In genomic region chr3:25911525-25912295, GRCh38 we compare ENCODE assay signal across 17 cellular contexts.
DNase-seq lines count a peak whose midpoint lies in the region; ATAC-seq lines count a peak whose summit lies in the region.
"Had no signal": no experiment of that assay in that cellular context is flagged by ENCODE, and none has a peak within 500 bp of the region (broad histone marks: within the 10 kb centered on the region; RNA-seq: fewer than 3 reads in every experiment).

No MANE protein-coding gene starts in this region.

- H3K36me3 Mint-ChIP-seq in activated CD8-positive, alpha-beta memory T cell treated with anti-CD3 and anti-CD28 coated beads, Interleukin-2, amount 10 ng/mL, durations not matched to agents 7 days and 5 days: no peaks in the 10 kb centered on the region
- no peaks in the 10 kb centered on the region for H3K36me3 Mint-ChIP-seq in activated CD4-positive, alpha-beta memory T cell treated with anti-CD3 and anti-CD28 coated beads, Interleukin-2, amount 10 ng/mL, durations not matched to agents 7 days and 5 days (ENCODE audit: low read depth)
- no peaks in the 10 kb centered on the region for H3K36me3 Mint-ChIP-seq in natural killer cell treated with Interleukin-12 subunit alpha and Interleukin-12 subunit beta and Interleukin-15 and Interleukin-18, amount 100 ng/mL, for 72 hours
- H3K36me3 Mint-ChIP-seq: brain, IgD-negative memory B cell, mesothelial cell of epicardium had no signal

- peaks cover 17% of the 10 kb centered on the region for H3K4me1 Mint-ChIP-seq in activated CD8-positive, alpha-beta memory T cell treated with anti-CD3 and anti-CD28 coated beads, Interleukin-2, amount 10 ng/mL, durations not matched to agents 7 days and 5 days
- peaks cover 13% of the 10 kb centered on the region for H3K4me1 Mint-ChIP-seq in activated CD4-positive, alpha-beta memory T cell treated with anti-CD3 and anti-CD28 coated beads, Interleukin-2, amount 10 ng/mL, durations not matched to agents 7 days and 5 days
- peaks cover 17 to 23% of the 10 kb centered on the region in 2 donors for H3K4me1 Mint-ChIP-seq in natural killer cell treated with Interleukin-12 subunit alpha and Interleukin-12 subunit beta and Interleukin-15 and Interleukin-18, amount 100 ng/mL, for 72 hours (ENCODE audit: low read depth in 2 of 2)
- H3K4me1 Mint-ChIP-seq: IgD-negative memory B cell, mesothelial cell of epicardium, nephron had no signal

- no peaks in the 10 kb centered on the region for H3K27me3 Mint-ChIP-seq in activated CD8-positive, alpha-beta memory T cell treated with anti-CD3 and anti-CD28 coated beads, Interleukin-2, amount 10 ng/mL, durations not matched to agents 7 days and 5 days
- H3K27me3 Mint-ChIP-seq in activated CD4-positive, alpha-beta memory T cell treated with anti-CD3 and anti-CD28 coated beads, Interleukin-2, amount 10 ng/mL, durations not matched to agents 7 days and 5 days: no peaks in the 10 kb centered on the region
- H3K27me3 Mint-ChIP-seq in natural killer cell treated with Interleukin-12 subunit alpha and Interleukin-12 subunit beta and Interleukin-15 and Interleukin-18, amount 100 ng/mL, for 72 hours: no peaks in the 10 kb centered on the region
- H3K27me3 Mint-ChIP-seq: IgD-negative memory B cell had no signal

- DNase-seq in activated CD8-positive, alpha-beta memory T cell treated with anti-CD3 and anti-CD28 coated beads, Interleukin-2, amount 10 ng/mL, durations not matched to agents 7 days and 5 days: no peak
- DNase-seq in activated CD8-positive, alpha-beta memory T cell treated with anti-CD3 and anti-CD28 coated beads for 24 hours: no peak
- DNase-seq in MV-4-11 (lab: John Stamatoyannopoulos, UW) (peak; percentile 23), HT-29 (ENCODE audit: low spot score) (no peak)
- DNase-seq in activated CD4-positive, alpha-beta memory T cell treated with anti-CD3 and anti-CD28 coated beads, Interleukin-2, amount 10 ng/mL, durations not matched to agents 7 days and 5 days: peak; percentile 25
- DNase-seq in natural killer cell treated with Interleukin-12 subunit alpha and Interleukin-12 subunit beta and Interleukin-15 and Interleukin-18, amount 100 ng/mL, for 72 hours (ENCODE audit: low spot score): no peak
- DNase-seq: activated gamma-delta T cell, kidney, NCI-H2029 treated with DMSO at 0.1 percent for 48 hours, NCI-H345, stomach had no signal

- no peak overlapping the region for H3K4me3 Mint-ChIP-seq in activated CD8-positive, alpha-beta memory T cell treated with anti-CD3 and anti-CD28 coated beads, Interleukin-2, amount 10 ng/mL, durations not matched to agents 7 days and 5 days
- H3K4me3 Mint-ChIP-seq in activated CD4-positive, alpha-beta memory T cell treated with anti-CD3 and anti-CD28 coated beads, Interleukin-2, amount 10 ng/mL, durations not matched to agents 7 days and 5 days: no peak overlapping the region
- peak overlapping the region; percentile 26 for H3K4me3 Mint-ChIP-seq in natural killer cell treated with Interleukin-12 subunit alpha and Interleukin-12 subunit beta and Interleukin-15 and Interleukin-18, amount 100 ng/mL, for 72 hours
- H3K4me3 Mint-ChIP-seq: brain, IgD-negative memory B cell, mesothelial cell of epicardium, nephron had no signal

- H3K27ac Mint-ChIP-seq in activated CD8-positive, alpha-beta memory T cell treated with anti-CD3 and anti-CD28 coated beads, Interleukin-2, amount 10 ng/mL, durations not matched to agents 7 days and 5 days: peak overlapping the region; percentile 61
- H3K27ac Mint-ChIP-seq in activated CD4-positive, alpha-beta memory T cell treated with anti-CD3 and anti-CD28 coated beads, Interleukin-2, amount 10 ng/mL, durations not matched to agents 7 days and 5 days: peak overlapping the region; percentile 47
- H3K27ac Mint-ChIP-seq in natural killer cell treated with Interleukin-12 subunit alpha and Interleukin-12 subunit beta and Interleukin-15 and Interleukin-18, amount 100 ng/mL, for 72 hours: peak overlapping the region; percentile 71 to 97
- H3K27ac Mint-ChIP-seq: brain, IgD-negative memory B cell, mesothelial cell of epicardium had no signal

- CTCF ChIA-PET in activated CD8-positive, alpha-beta memory T cell treated with anti-CD3 and anti-CD28 coated beads, Interleukin-2, amount 10 ng/mL, durations not matched to agents 7 days and 5 days (lab: Charles Lee): no interaction called here
- CTCF ChIA-PET in activated CD4-positive, alpha-beta memory T cell treated with anti-CD3 and anti-CD28 coated beads, Interleukin-2, amount 10 ng/mL, durations not matched to agents 7 days and 5 days (lab: Charles Lee): interaction anchor here (1.4 kb wide), 1 partner anchor 9 kb away, joined by 3 read pairs; no protein-coding TSS in a partner anchor

- peak; percentile 58 for ATAC-seq in activated CD8-positive, alpha-beta memory T cell treated with anti-CD3 and anti-CD28 coated beads, Interleukin-2, amount 10 ng/mL, durations not matched to agents 7 days and 5 days
- peak; percentile 53 to 74 for ATAC-seq in natural killer cell treated with Interleukin-12 subunit alpha and Interleukin-12 subunit beta and Interleukin-15 and Interleukin-18, amount 100 ng/mL, for 72 hours
- ATAC-seq in GM21390 (IDR thresholded peaks at IDR 0.05; ENCODE audit: unreplicated experiment) (no peak), GM21423 (IDR thresholded peaks at IDR 0.05; ENCODE audit: unreplicated experiment) (no peak)

- H3K9me3 Mint-ChIP-seq in activated CD8-positive, alpha-beta memory T cell treated with anti-CD3 and anti-CD28 coated beads, Interleukin-2, amount 10 ng/mL, durations not matched to agents 7 days and 5 days (ENCODE audit: low read depth): no peaks in the 10 kb centered on the region
- H3K9me3 Mint-ChIP-seq in activated CD4-positive, alpha-beta memory T cell treated with anti-CD3 and anti-CD28 coated beads, Interleukin-2, amount 10 ng/mL, durations not matched to agents 7 days and 5 days: no peaks in the 10 kb centered on the region
- H3K9me3 Mint-ChIP-seq in natural killer cell treated with Interleukin-12 subunit alpha and Interleukin-12 subunit beta and Interleukin-15 and Interleukin-18, amount 100 ng/mL, for 72 hours: no peaks in the 10 kb centered on the region
- H3K9me3 Mint-ChIP-seq: IgD-negative memory B cell, mesothelial cell of epicardium, nephron had no signal

- POLR2A ChIA-PET in activated CD4-positive, alpha-beta memory T cell treated with anti-CD3 and anti-CD28 coated beads, Interleukin-2, amount 10 ng/mL, durations not matched to agents 7 days and 5 days (lab: Charles Lee): no interaction called here

Comparison
In these comparisons a context has a peak if more than half of its experiments do, and no peak if none do; other contexts are left out.
1. ATAC-seq: peak in activated CD8-positive, alpha-beta memory T cell treated with anti-CD3 and anti-CD28 coated beads, Interleukin-2, amount 10 ng/mL, durations not matched to agents 7 days and 5 days (single experiment) and natural killer cell treated with Interleukin-12 subunit alpha and Interleukin-12 subunit beta and Interleukin-15 and Interleukin-18, amount 100 ng/mL, for 72 hours (2 of 2); none in GM21390 (single experiment) and GM21423 (single experiment).
2. DNase-seq: peak in MV-4-11 (single experiment) and activated CD4-positive, alpha-beta memory T cell treated with anti-CD3 and anti-CD28 coated beads, Interleukin-2, amount 10 ng/mL, durations not matched to agents 7 days and 5 days (single experiment); none in activated CD8-positive, alpha-beta memory T cell treated with anti-CD3 and anti-CD28 coated beads, Interleukin-2, amount 10 ng/mL, durations not matched to agents 7 days and 5 days (single experiment), activated CD8-positive, alpha-beta memory T cell treated with anti-CD3 and anti-CD28 coated beads for 24 hours (single experiment), natural killer cell treated with Interleukin-12 subunit alpha and Interleukin-12 subunit beta and Interleukin-15 and Interleukin-18, amount 100 ng/mL, for 72 hours (single experiment) and HT-29 (single experiment).
3. Peak in every context shown above with its lines, with median percentiles within 50 percentile points of each other: H3K27ac Mint-ChIP-seq.